In genomic region chr19:48858984-48859710, GRCh38 we compare ENCODE assay signal across 1 cellular context.
A peak's percentile ranks its signal among the peaks of the same experiment; 100 is the strongest.
TF ChIP-seq lines count a peak whose summit lies in the region.

No MANE protein-coding gene starts in this region.

TF ChIP-seq in K562, 482 proteins besides CTCF, POLR2A, EP300 and RAD21 (continued from another document):
- 0 out of 2 replicates have a peak, but pooled peaks have one; percentile 13 for TF ChIP-seq DEAF1 (CRISPR knock-in tag; IDR thresholded peaks at IDR 0.05)
- TF ChIP-seq HMGXB4 (CRISPR knock-in tag; IDR thresholded peaks at IDR 0.05): no peak
- TF ChIP-seq MXI1 (IDR thresholded peaks at IDR 0.05; ENCODE audit: low read depth, low read length): 0 out of 2 replicates have a peak, but pooled peaks have one; percentile 12
- 0 out of 2 replicates have a peak, but pooled peaks have one; percentile 7 for TF ChIP-seq PKNOX1 (IDR thresholded peaks at IDR 0.05)
- TF ChIP-seq DMBX1 (CRISPR knock-in tag; IDR thresholded peaks at IDR 0.05; ENCODE audit: borderline replicate concordance): no peak
- TF ChIP-seq ELF4 (CRISPR knock-in tag; IDR thresholded peaks at IDR 0.05): 0 out of 2 replicates have a peak, but pooled peaks have one; percentile 12
- no peak for TF ChIP-seq ATF7 (IDR thresholded peaks at IDR 0.05)
- TF ChIP-seq SP1 (CRISPR knock-in tag; IDR thresholded peaks at IDR 0.05): peak; percentile 53
- peak; percentile 26; the same call in 1 of the 2 replicates for TF ChIP-seq NR1H2 (CRISPR knock-in tag; IDR thresholded peaks at IDR 0.05)
- TF ChIP-seq ZNF12 (CRISPR knock-in tag; IDR thresholded peaks at IDR 0.05): 0 out of 2 replicates have a peak, but pooled peaks have one; percentile 41
- 0 out of 2 replicates have a peak, but pooled peaks have one; percentile 55 for TF ChIP-seq GTF2E2 (tag; IDR thresholded peaks at IDR 0.05)
- peak; percentile 48; the same call in 1 of the 2 replicates for TF ChIP-seq ZBTB7A (IDR thresholded peaks at IDR 0.05; ENCODE audit: borderline replicate concordance, control insufficient read depth, low read depth, low read length)
